8 cellular contexts compared by ENCODE assay signal in genomic region chr17:78970834-78971763, GRCh38. TPM values are rescaled to one million over a fixed set of nuclear protein-coding genes. Genes with fewer than 3 reads are reported as not detected.
DNase-seq lines count a peak whose midpoint lies in the region; ATAC-seq lines count a peak whose summit lies in the region.

No MANE protein-coding gene starts in this region.

- no peaks in the 10 kb centered on the region for H3K9me3 Mint-ChIP-seq in CD4-positive, alpha-beta memory T cell

- DNase-seq in CD4-positive, alpha-beta memory T cell = peak; percentile 63 to 75 (median 66)
- DNase-seq in HuH-7.5 (ENCODE audit: low spot score) (peak; percentile 83), OCI-M1 (lab: John Stamatoyannopoulos, UW) (peak; percentile 68), activated T-cell treated with anti-CD3 and anti-CD28 coated beads for 1 hour (ENCODE audit: low read depth) (peak; percentile 77), epidermal melanocyte (ENCODE audit: insufficient read length, low spot score) (peak; percentile 82)
- DNase-seq in stimulated activated CD8-positive, alpha-beta memory T cell treated with anti-CD3 and anti-CD28 coated beads, Interleukin-7, amount 100 ng/mL, for 24 hours (ENCODE audit: low read depth) = peak; percentile 65

- intact Hi-C loops in CD4-positive, alpha-beta memory T cell (cut with micrococcal nuclease) = loop anchor here (1.0 to 5.0 kb wide), 2 partner anchors 474 to 524 kb away; no protein-coding TSS in a partner anchor

- no peak overlapping the region for H3K27ac ChIP-seq in CD4-positive, alpha-beta memory T cell (ENCODE audit: low read depth, low read length)

- POLR2A ChIA-PET in CD4-positive, alpha-beta memory T cell (lab: Charles Lee; ENCODE audit: partially characterized antibody) = interaction anchor here (0.8 to 1.0 kb wide), 2 partner anchors 80 to 82 kb away, joined by 3 read pairs; no protein-coding TSS in a partner anchor

- no peak overlapping the region for H3K4me3 ChIP-seq in CD4-positive, alpha-beta memory T cell (ENCODE audit: low read length in 2 of 2)
- H3K4me3 ChIP-seq in mucosa of stomach (ENCODE audit: low read length) = no peak overlapping the region

- no peak overlapping the region for H3K4me3 Mint-ChIP-seq in CD4-positive, alpha-beta memory T cell

- H3K27ac Mint-ChIP-seq in CD4-positive, alpha-beta memory T cell = peak overlapping the region; percentile 27 to 88 (median 57)

- peaks cover 5% of the 10 kb centered on the region for H3K4me1 ChIP-seq in CD4-positive, alpha-beta memory T cell (ENCODE audit: insufficient read depth, low read length)
- peaks cover 39% of the 10 kb centered on the region for H3K4me1 ChIP-seq in mucosa of stomach (ENCODE audit: control insufficient read depth, insufficient read depth, low read length)

- peaks cover 0 to 11% of the 10 kb centered on the region in 2 donors for H3K36me3 Mint-ChIP-seq in CD4-positive, alpha-beta memory T cell

- H3K9ac ChIP-seq in mucosa of stomach (ENCODE audit: low read length) = peak overlapping the region; percentile 26

- ATAC-seq in HG03039 (IDR thresholded peaks at IDR 0.05; ENCODE audit: unreplicated experiment) = no peak

- no peaks in the 10 kb centered on the region for H3K36me3 ChIP-seq in CD4-positive, alpha-beta memory T cell (ENCODE audit: insufficient read depth, low read length)
- peaks cover 12% of the 10 kb centered on the region for H3K36me3 ChIP-seq in mucosa of stomach (ENCODE audit: control insufficient read depth, insufficient read depth, low read length)

- H3K27me3 ChIP-seq in CD4-positive, alpha-beta memory T cell (ENCODE audit: insufficient read depth, low read length) = no peaks in the 10 kb centered on the region
- H3K27me3 ChIP-seq in mucosa of stomach (ENCODE audit: control insufficient read depth, insufficient read depth, low read length) = no peaks in the 10 kb centered on the region

- H3K4me1 Mint-ChIP-seq in CD4-positive, alpha-beta memory T cell = peaks cover 5 to 15% (median 10%) of the 10 kb centered on the region in 4 donors

- CTCF ChIA-PET in CD4-positive, alpha-beta memory T cell (lab: Charles Lee; ENCODE audit: partially characterized antibody) = interaction anchor here (0.9 to 4.6 kb wide), 10 partner anchors 10 to 474 kb away, joined by 3 to 60 read pairs (median 6); partner anchors contain the start of gene LGALS3BP

- no peaks in the 10 kb centered on the region for H3K27me3 Mint-ChIP-seq in CD4-positive, alpha-beta memory T cell

- no peaks in the 10 kb centered on the region for H3K9me3 ChIP-seq in CD4-positive, alpha-beta memory T cell (ENCODE audit: control insufficient read depth in 1 of 2, low read length in 2 of 2)
- H3K9me3 ChIP-seq in mucosa of stomach (ENCODE audit: control insufficient read depth, low read length) = no peaks in the 10 kb centered on the region

RNA-seq across cellular contexts. Expression of gene LGALS3BP, which starts 8.6 kb away (rescaled TPM):
- total RNA-seq in CD4-positive, alpha-beta memory T cell = 10 to 100 TPM; 44.8 to 45.5 TPM
- polyA plus RNA-seq in CD4-positive, alpha-beta memory T cell = 10 to 100 TPM; 56.4 to 70.7 TPM

RNA-seq across cellular contexts. Expression of gene CANT1, which starts 38.5 kb away (rescaled TPM):
- 10 to 100 TPM; 57.9 to 59.4 TPM for total RNA-seq in CD4-positive, alpha-beta memory T cell
- 10 to 100 TPM in 1 of 2 donors, 1 to 10 TPM in 1; 7.2 to 10.5 TPM for polyA plus RNA-seq in CD4-positive, alpha-beta memory T cell

RNA-seq across cellular contexts. Expression of gene TIMP2, which starts 45.9 kb away (rescaled TPM):
- 1 to 10 TPM; 5.9 to 6.0 TPM for total RNA-seq in CD4-positive, alpha-beta memory T cell
- polyA plus RNA-seq in CD4-positive, alpha-beta memory T cell = under 1 TPM in 1 of 2 donors, not detected in 1; 0.22 TPM

RNA-seq across cellular contexts. Expression of gene C1QTNF1, which starts 52.9 kb away (rescaled TPM):
- not detected for total RNA-seq in CD4-positive, alpha-beta memory T cell
- not detected for polyA plus RNA-seq in CD4-positive, alpha-beta memory T cell
